ENCODE assay signal across 18 cellular contexts in the genomic region with DNA sequence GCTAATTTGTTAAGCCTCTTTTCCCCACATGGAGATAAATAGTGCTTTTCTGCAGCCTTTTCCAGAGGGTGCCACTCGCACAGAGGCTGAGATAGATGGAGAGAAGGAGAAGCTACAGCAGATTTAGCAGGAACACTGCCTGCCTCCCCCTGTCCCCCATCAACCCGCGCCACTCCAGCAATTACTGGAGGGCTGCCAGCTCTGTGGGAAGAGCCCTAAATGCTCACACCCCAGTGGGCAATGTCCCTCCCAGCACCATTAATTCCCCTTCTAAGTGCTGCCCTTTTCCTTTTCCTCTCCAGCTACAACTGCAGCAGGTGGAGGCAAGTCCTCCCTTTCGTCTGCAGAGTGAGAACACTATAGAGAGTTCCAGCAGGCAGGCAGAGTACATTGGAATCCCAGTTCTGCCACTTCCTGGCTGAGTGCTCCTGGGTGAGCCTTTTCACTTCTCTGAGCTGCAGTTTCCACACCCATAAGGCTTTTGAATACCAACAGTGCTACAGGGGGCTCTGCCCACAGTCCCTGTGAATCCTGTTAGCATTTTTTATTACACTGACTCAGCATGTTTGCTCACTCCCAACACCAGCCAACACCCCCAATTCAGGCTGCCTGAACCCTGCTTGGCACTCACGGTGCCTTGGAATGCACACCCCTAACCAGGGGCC.
A peak's percentile ranks its signal among the peaks of the same experiment; 100 is the strongest.
DNase-seq lines count a peak whose midpoint lies in the region; ATAC-seq and TF ChIP-seq lines count a peak whose summit lies in the region.
"Had no signal": no experiment of that assay in that cellular context is flagged by ENCODE, and none has a peak within 500 bp of the region (broad histone marks: within the 10 kb centered on the region; RNA-seq: fewer than 3 reads in every experiment).

No MANE protein-coding gene starts in this region.

- H3K27ac Mint-ChIP-seq in activated CD8-positive, alpha-beta T cell treated with anti-CD3 and anti-CD28 coated beads, Interleukin-2, amount 10 ng/mL, durations not matched to agents 7 days and 5 days: no peak overlapping the region
- H3K27ac Mint-ChIP-seq: activated B cell treated with CpG ODN at 0.5 μM for 24 hours; CD4-positive, CD25-positive, alpha-beta regulatory T cell; dendritic cell treated with granulocyte-macrophage colony-stimulating factor and Interleukin-4, amounts not matched to agents 40 ng/mL and 50 ng/mL, for 4 days; mesothelial cell of epicardium; T-helper 17 cell had no signal

- H4K91ac ChIP-seq in mesenchymal stem cell (ENCODE audit: low read length): peak overlapping the region; percentile 64

- no peak overlapping the region for H4K8ac ChIP-seq in mesenchymal stem cell (ENCODE audit: low read length)

- no peak overlapping the region for H3K14ac ChIP-seq in mesenchymal stem cell (ENCODE audit: low read length in 2 of 2)

- no peaks in the 10 kb centered on the region for H3K9me3 Mint-ChIP-seq in activated CD8-positive, alpha-beta T cell treated with anti-CD3 and anti-CD28 coated beads, Interleukin-2, amount 10 ng/mL, durations not matched to agents 7 days and 5 days (ENCODE audit: insufficient read depth)
- H3K9me3 Mint-ChIP-seq: activated B cell treated with CpG ODN at 0.5 μM for 24 hours; dendritic cell treated with granulocyte-macrophage colony-stimulating factor and Interleukin-4, amounts not matched to agents 40 ng/mL and 50 ng/mL, for 4 days; mesothelial cell of epicardium had no signal

- DNase-seq in COLO668 (lab: John Stamatoyannopoulos, UW; ENCODE audit: unreplicated experiment): peak; percentile 8
- DNase-seq in NCI-H748 (lab: John Stamatoyannopoulos, UW; ENCODE audit: unreplicated experiment): peak; percentile 80
- no peak for DNase-seq in mesenchymal stem cell
- no peak for DNase-seq in activated CD8-positive, alpha-beta T cell treated with anti-CD3 and anti-CD28 coated beads, Interleukin-2, amount 10 ng/mL, durations not matched to agents 7 days and 5 days
- DNase-seq in SW 1271 (lab: John Stamatoyannopoulos, UW): no peak
- DNase-seq in stimulated activated CD4-positive, alpha-beta T cell treated with anti-CD3 and anti-CD28 coated beads, Interleukin-1b, Interleukin-23, amount 100 ng/mL, for 48 hours: no peak
- DNase-seq: activated B cell treated with CpG ODN at 0.5 μM for 24 hours; CD4-positive, CD25-positive, alpha-beta regulatory T cell; GDM1; glutamatergic neuron; NCI-H187 treated with DMSO at 0.1 percent for 48 hours; stimulated activated CD4-positive, alpha-beta T cell treated with anti-CD3 and anti-CD28 coated beads, Interleukin-4, amount 100 ng/mL, for 24 hours; T-helper 17 cell had no signal

- CTCF ChIA-PET in HEK293 (lab: Yijun Ruan, JAX): interaction anchor here (0.5 kb wide), 1 partner anchor 986 kb away, joined by 3 read pairs; no protein-coding TSS in a partner anchor
- CTCF ChIA-PET in activated CD8-positive, alpha-beta T cell treated with anti-CD3 and anti-CD28 coated beads, Interleukin-2, amount 10 ng/mL, durations not matched to agents 7 days and 5 days (lab: Charles Lee): no interaction called here

- WGBS in mesenchymal stem cell: 56% methylated on average over 5 of the region's 5 CpGs

- H3K79me1 ChIP-seq in mesenchymal stem cell (replicated peaks; ENCODE audit: low read length, poor library complexity, severe bottlenecking): no peaks in the 10 kb centered on the region

- H3K36me3 Mint-ChIP-seq in activated CD8-positive, alpha-beta T cell treated with anti-CD3 and anti-CD28 coated beads, Interleukin-2, amount 10 ng/mL, durations not matched to agents 7 days and 5 days (ENCODE audit: low read depth): no peaks in the 10 kb centered on the region
- H3K36me3 Mint-ChIP-seq: CD4-positive, CD25-positive, alpha-beta regulatory T cell; mesothelial cell of epicardium had no signal

- H3K4me1 ChIP-seq in HEK293 (ENCODE audit: control insufficient read depth, insufficient read depth, low read length): peaks cover 11% of the 10 kb centered on the region
- no peaks in the 10 kb centered on the region for H3K4me1 ChIP-seq in mesenchymal stem cell (ENCODE audit: control insufficient read depth, insufficient read depth, low read depth, low read length)

- no peak overlapping the region for H2AFZ ChIP-seq in mesenchymal stem cell (ENCODE audit: low read depth, low read length)

- no peaks in the 10 kb centered on the region for H3K27me3 Mint-ChIP-seq in activated CD8-positive, alpha-beta T cell treated with anti-CD3 and anti-CD28 coated beads, Interleukin-2, amount 10 ng/mL, durations not matched to agents 7 days and 5 days (ENCODE audit: low read depth)
- H3K27me3 Mint-ChIP-seq: dendritic cell treated with granulocyte-macrophage colony-stimulating factor and Interleukin-4, amounts not matched to agents 40 ng/mL and 50 ng/mL, for 4 days had no signal

- H3K4me3 Mint-ChIP-seq in activated CD8-positive, alpha-beta T cell treated with anti-CD3 and anti-CD28 coated beads, Interleukin-2, amount 10 ng/mL, durations not matched to agents 7 days and 5 days: no peak overlapping the region
- H3K4me3 Mint-ChIP-seq: activated B cell treated with CpG ODN at 0.5 μM for 24 hours; CD4-positive, CD25-positive, alpha-beta regulatory T cell; dendritic cell treated with granulocyte-macrophage colony-stimulating factor and Interleukin-4, amounts not matched to agents 40 ng/mL and 50 ng/mL, for 4 days; mesothelial cell of epicardium; T-helper 17 cell had no signal

- no peaks in the 10 kb centered on the region for H3K27me3 ChIP-seq in mesenchymal stem cell (ENCODE audit: control insufficient read depth in 1 of 2, insufficient read depth in 1 of 2, low read length in 2 of 2)

- no peak overlapping the region for H3K4ac ChIP-seq in mesenchymal stem cell (ENCODE audit: low read depth in 1 of 2, low read length in 2 of 2)

- no peak overlapping the region for H2BK120ac ChIP-seq in mesenchymal stem cell (ENCODE audit: low read depth, low read length)

- POLR2A ChIA-PET in HEK293 (lab: Yijun Ruan, JAX): no interaction called here
- POLR2A ChIA-PET in activated CD8-positive, alpha-beta T cell treated with anti-CD3 and anti-CD28 coated beads, Interleukin-2, amount 10 ng/mL, durations not matched to agents 7 days and 5 days (lab: Charles Lee): no interaction called here

- no peak overlapping the region for H3K9ac ChIP-seq in mesenchymal stem cell (ENCODE audit: low read length)
- H3K9ac ChIP-seq: KMS-11 had no signal

- no peaks in the 10 kb centered on the region for H3K4me1 Mint-ChIP-seq in activated CD8-positive, alpha-beta T cell treated with anti-CD3 and anti-CD28 coated beads, Interleukin-2, amount 10 ng/mL, durations not matched to agents 7 days and 5 days (ENCODE audit: low read depth)
- H3K4me1 Mint-ChIP-seq: CD4-positive, CD25-positive, alpha-beta regulatory T cell had no signal

- H3K4me3 ChIP-seq in HEK293 (ENCODE audit: low read depth, low read length): no peak overlapping the region
- no peak overlapping the region for H3K4me3 ChIP-seq in mesenchymal stem cell (ENCODE audit: insufficient read depth in 1 of 2, low read depth in 1 of 2, low read length in 2 of 2)

- no peak overlapping the region for H2BK12ac ChIP-seq in mesenchymal stem cell (ENCODE audit: low read length in 2 of 2)

- H3K9me3 ChIP-seq in HEK293 (ENCODE audit: control insufficient read depth, insufficient read depth, low read depth, low read length) (no peaks in the 10 kb centered on the region), mesenchymal stem cell (ENCODE audit: control insufficient read depth, low read length) (no peaks in the 10 kb centered on the region)

- no peak overlapping the region for H3K18ac ChIP-seq in mesenchymal stem cell (ENCODE audit: low read depth in 1 of 2, low read length in 2 of 2)

- TF ChIP-seq CTCF in HEK293 (tag by site-specific recombination; IDR thresholded peaks at IDR 0.05): no peak

- no peak overlapping the region for H3K27ac ChIP-seq in HEK293 (ENCODE audit: extremely low read depth, low read depth, low read length)
- H3K27ac ChIP-seq in mesenchymal stem cell (ENCODE audit: low read length, poor library complexity, severe bottlenecking): no peak overlapping the region
- H3K27ac ChIP-seq: KMS-11 had no signal

- H3K4me2 ChIP-seq in mesenchymal stem cell (ENCODE audit: low read length, poor library complexity, severe bottlenecking): no peak overlapping the region
- H3K4me2 ChIP-seq: KMS-11 had no signal

- ATAC-seq in activated CD8-positive, alpha-beta T cell treated with anti-CD3 and anti-CD28 coated beads, Interleukin-2, amount 10 ng/mL, durations not matched to agents 7 days and 5 days: no peak
- ATAC-seq: Right ventricle myocardium inferior, T-helper 17 cell had no signal

- H2AK5ac ChIP-seq in mesenchymal stem cell (ENCODE audit: low read length, severe bottlenecking): no peak overlapping the region

- H2BK15ac ChIP-seq in mesenchymal stem cell (ENCODE audit: low read depth, poor library complexity, severe bottlenecking): no peak overlapping the region

- no peak overlapping the region for H3K23ac ChIP-seq in mesenchymal stem cell (ENCODE audit: low read length in 2 of 2)

- H2BK5ac ChIP-seq in mesenchymal stem cell (ENCODE audit: low read depth, low read length, poor library complexity, severe bottlenecking): no peak overlapping the region

- H3K36me3 ChIP-seq in HEK293 (ENCODE audit: control insufficient read depth in 2 of 2, insufficient read depth in 1 of 2, low read length in 2 of 2) (no peaks in the 10 kb centered on the region), mesenchymal stem cell (ENCODE audit: control insufficient read depth in 1 of 2, insufficient read depth in 2 of 2, low read depth in 1 of 2, low read length in 2 of 2) (no peaks in the 10 kb centered on the region)

TF ChIP-seq in HEK293, 187 proteins besides CTCF, POLR2A, EP300 and RAD21 (continues in another document):
- no peak for TF ChIP-seq KLF17 (tag by site-specific recombination; IDR thresholded peaks at IDR 0.05)
- peak; percentile 71 for TF ChIP-seq ZIC2 (tag by site-specific recombination; IDR thresholded peaks at IDR 0.05)

Comparison
In these comparisons a context has a peak if more than half of its experiments do, and no peak if none do; other contexts are left out.
1. DNase-seq: peak in COLO668 (single experiment) and NCI-H748 (single experiment); none in mesenchymal stem cell (single experiment), activated CD8-positive, alpha-beta T cell treated with anti-CD3 and anti-CD28 coated beads, Interleukin-2, amount 10 ng/mL, durations not matched to agents 7 days and 5 days (single experiment), SW 1271 (0 of 2) and stimulated activated CD4-positive, alpha-beta T cell treated with anti-CD3 and anti-CD28 coated beads, Interleukin-1b, Interleukin-23, amount 100 ng/mL, for 48 hours (single experiment).